ENCODE assay signal across 19 cellular contexts in the genomic region with DNA sequence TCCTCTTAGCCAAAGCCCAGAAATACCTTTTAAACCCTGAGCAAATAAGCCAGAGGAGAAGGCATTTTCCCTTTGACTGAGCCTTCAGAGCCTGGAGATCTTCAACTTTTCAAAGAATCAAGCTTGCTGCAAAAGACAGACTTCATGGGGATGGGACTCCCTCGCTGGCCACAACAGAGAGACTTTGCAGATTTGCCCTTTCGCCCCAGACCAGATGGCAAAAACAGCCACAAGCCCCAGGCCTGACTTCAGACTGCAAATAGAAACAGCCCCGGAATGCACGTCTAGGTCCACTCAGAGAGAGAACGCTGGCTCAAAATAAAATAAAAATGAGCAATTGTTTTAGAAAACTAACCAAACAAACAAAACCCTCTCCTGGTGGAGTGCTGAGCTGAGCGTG.
"Had no signal": no experiment of that assay in that cellular context is flagged by ENCODE, and none has a peak within 500 bp of the region (broad histone marks: within the 10 kb centered on the region; RNA-seq: fewer than 3 reads in every experiment).

No MANE protein-coding gene starts in this region.

- DNase-seq: activated CD4-positive, alpha-beta T cell treated with anti-CD3 and anti-CD28 coated beads, Interleukin-2, amount 10 ng/mL, durations not matched to agents 24 days and 14 days; activated CD8-positive, alpha-beta memory T cell treated with anti-CD3 and anti-CD28 coated beads for 24 hours; activated naive CD4-positive, alpha-beta T cell treated with anti-CD3 and anti-CD28 coated beads for 36 hours; cerebellar nuclear complex; endodermal cell; lower lobe of right lung; pancreas; stimulated activated CD4-positive, alpha-beta T cell treated with anti-CD3 and anti-CD28 coated beads, Interleukin-15, amount 100 ng/mL, for 24 hours; stimulated activated CD4-positive, alpha-beta T cell treated with anti-CD3 and anti-CD28 coated beads, Interleukin-4, amount 100 ng/mL, for 24 hours; stimulated activated naive CD8-positive, alpha-beta T cell treated with anti-CD3 and anti-CD28 coated beads, Interleukin-15, amount 100 ng/mL, for 72 hours; T-cell; testis had no signal

- FAIRE-seq: frontal cortex, pancreas had no signal

- H3K27me3 ChIP-seq: esophagus muscularis mucosa, heart left ventricle, pancreas, testis had no signal

- H3K4me1 ChIP-seq: heart left ventricle, lower lobe of right lung, testis had no signal

- H3K4me3 Mint-ChIP-seq: activated CD4-positive, alpha-beta T cell treated with anti-CD3 and anti-CD28 coated beads, Interleukin-2, amount 10 ng/mL, durations not matched to agents 24 days and 14 days; activated naive CD4-positive, alpha-beta T cell treated with anti-CD3 and anti-CD28 coated beads for 36 hours; activated T-helper 17 cell treated with anti-CD3 and anti-CD28 coated beads, Interleukin-2, amount 50 U/mL, for 72 hours; brain; endodermal cell; nephron; stimulated activated naive CD8-positive, alpha-beta T cell treated with anti-CD3 and anti-CD28 coated beads, Interleukin-15, amount 100 ng/mL, for 72 hours; T-cell had no signal

- H3K27ac ChIP-seq: esophagus muscularis mucosa, heart left ventricle, lower lobe of right lung, pancreas, SK-N-MC, testis had no signal

- H3K27me3 Mint-ChIP-seq: activated T-helper 17 cell treated with anti-CD3 and anti-CD28 coated beads, Interleukin-2, amount 50 U/mL, for 72 hours; brain; stimulated activated naive CD8-positive, alpha-beta T cell treated with anti-CD3 and anti-CD28 coated beads, Interleukin-15, amount 100 ng/mL, for 72 hours had no signal

- H3K4me3 ChIP-seq: esophagus muscularis mucosa, heart left ventricle, lower lobe of right lung, pancreas, SK-N-MC, testis had no signal

- H3K9me3 Mint-ChIP-seq: activated CD4-positive, alpha-beta T cell treated with anti-CD3 and anti-CD28 coated beads, Interleukin-2, amount 10 ng/mL, durations not matched to agents 24 days and 14 days; activated T-helper 17 cell treated with anti-CD3 and anti-CD28 coated beads, Interleukin-2, amount 50 U/mL, for 72 hours; stimulated activated naive CD8-positive, alpha-beta T cell treated with anti-CD3 and anti-CD28 coated beads, Interleukin-15, amount 100 ng/mL, for 72 hours; T-cell had no signal

- ATAC-seq: activated T-helper 17 cell treated with anti-CD3 and anti-CD28 coated beads, Interleukin-2, amount 50 U/mL, for 72 hours; heart left ventricle; lower lobe of right lung; pancreas; stimulated activated naive CD8-positive, alpha-beta T cell treated with anti-CD3 and anti-CD28 coated beads, Interleukin-15, amount 100 ng/mL, for 72 hours; T-cell had no signal

- H3K36me3 Mint-ChIP-seq: brain, T-cell had no signal

- H3K36me3 ChIP-seq: esophagus muscularis mucosa, heart left ventricle, lower lobe of right lung, pancreas had no signal

- H3K9me3 ChIP-seq: pancreas, testis had no signal

- H3K4me1 Mint-ChIP-seq: activated T-helper 17 cell treated with anti-CD3 and anti-CD28 coated beads, Interleukin-2, amount 50 U/mL, for 72 hours; brain had no signal

- H3K27ac Mint-ChIP-seq: activated CD4-positive, alpha-beta T cell treated with anti-CD3 and anti-CD28 coated beads, Interleukin-2, amount 10 ng/mL, durations not matched to agents 24 days and 14 days; activated naive CD4-positive, alpha-beta T cell treated with anti-CD3 and anti-CD28 coated beads for 36 hours; activated T-helper 17 cell treated with anti-CD3 and anti-CD28 coated beads, Interleukin-2, amount 50 U/mL, for 72 hours; endodermal cell; nephron; T-cell had no signal
